Comparison of ENCODE assay signal across 21 cellular contexts in the genomic region with DNA sequence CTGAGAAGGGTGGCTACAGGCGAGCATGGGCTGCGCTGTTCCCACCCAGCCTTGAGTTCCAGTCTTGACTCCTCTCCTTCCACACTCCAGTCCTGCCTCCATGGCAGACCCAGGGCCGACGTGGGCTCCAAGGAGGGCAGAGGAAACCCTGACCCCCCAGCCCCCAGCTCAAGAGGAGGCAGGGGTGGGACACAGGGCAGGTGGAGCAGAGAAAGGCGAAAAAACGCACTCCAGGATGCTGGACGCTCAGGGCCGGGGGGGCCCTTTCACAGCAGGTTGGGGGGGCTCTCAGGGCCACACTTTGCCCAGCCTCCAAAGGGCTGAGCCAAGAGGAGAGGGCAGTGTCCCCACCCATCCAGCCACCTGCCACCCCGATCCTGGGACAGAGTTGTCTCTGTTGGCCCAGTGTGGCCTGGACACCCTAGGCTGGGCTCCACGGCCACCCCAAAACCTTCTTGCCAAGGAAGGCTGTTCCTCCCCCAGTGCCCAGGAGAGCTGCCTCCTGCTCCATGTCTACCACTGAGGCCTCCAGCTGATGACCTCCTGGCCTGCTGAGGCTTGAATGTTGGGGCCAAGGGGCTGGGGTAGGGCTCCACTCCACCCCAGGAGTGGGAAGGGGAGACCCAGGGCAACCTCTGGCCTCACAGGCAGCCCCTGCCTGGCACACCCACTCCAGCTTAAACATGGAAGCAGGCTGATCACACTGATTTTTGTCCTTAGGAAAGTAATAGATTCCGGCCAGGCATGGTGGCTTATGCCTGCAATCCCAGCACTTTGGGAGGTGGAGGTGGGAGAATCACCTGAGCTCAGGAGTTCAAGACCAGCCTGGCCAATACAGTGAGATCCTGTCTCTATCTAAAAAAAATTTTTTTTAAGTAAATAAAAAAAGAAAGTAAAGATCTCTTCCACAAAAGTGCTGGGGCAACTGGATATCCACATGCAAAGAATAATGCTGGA. TPM values are rescaled to one million over a fixed set of nuclear protein-coding genes. Genes with fewer than 3 reads are reported as not detected.
DNase-seq lines count a peak whose midpoint lies in the region; ATAC-seq, FAIRE-seq and TF ChIP-seq lines count a peak whose summit lies in the region.
"Had no signal": no experiment of that assay in that cellular context is flagged by ENCODE, and none has a peak within 500 bp of the region (broad histone marks: within the 10 kb centered on the region; RNA-seq: fewer than 3 reads in every experiment).

No MANE protein-coding gene starts in this region.

- no peaks in the 10 kb centered on the region for H3K27me3 ChIP-seq in SK-N-SH (ENCODE audit: insufficient read depth)
- H3K27me3 ChIP-seq in K562 (ENCODE audit: control insufficient read depth in 2 of 2, insufficient read depth in 2 of 2, low read length in 2 of 2) = no peaks in the 10 kb centered on the region
- H3K27me3 ChIP-seq in mesenchymal stem cell (ENCODE audit: control insufficient read depth in 1 of 2, insufficient read depth in 1 of 2, low read length in 2 of 2) = no peaks in the 10 kb centered on the region

- H3K4me3 ChIP-seq in SK-N-SH (ENCODE audit: low read depth in 2 of 2, low read length in 1 of 2) (no peak overlapping the region), K562 (no peak overlapping the region), mesenchymal stem cell (ENCODE audit: insufficient read depth in 1 of 2, low read depth in 1 of 2, low read length in 2 of 2) (no peak overlapping the region)
- H3K4me3 ChIP-seq: HAP-1 had no signal

- no peak overlapping the region for H3K9ac ChIP-seq in SK-N-SH
- H3K9ac ChIP-seq in K562 (ENCODE audit: insufficient read depth in 1 of 2, low read depth in 2 of 2, low read length in 2 of 2) = peak overlapping the region in 1 of 2 experiments; percentile 28; a peak in 2 of 4 replicates
- H3K9ac ChIP-seq in mesenchymal stem cell (ENCODE audit: low read length) = no peak overlapping the region

- FAIRE-seq in K562 (lab: Jason Lieb, UNC) = no peak
- FAIRE-seq: D721Med, G401.6, GM12892, GM19239, H1, HTR-8/SVneo had no signal

- TF ChIP-seq CTCF in SK-N-SH (IDR thresholded peaks at IDR 0.05) (no peak), K562 (IDR thresholded peaks at IDR 0.05 in 2 of 3, conservative IDR thresholded peaks at IDR 0.05 in 1 of 3; ENCODE audit: insufficient read depth in 2 of 3, low read depth in 1 of 3, low read length in 3 of 3) (no peak)

- WGBS in SK-N-SH (ENCODE audit: low lambda C conversion rate) = 93% methylated on average over 10 of the region's 11 CpGs
- 80% methylated on average over 7 of the region's 11 CpGs for WGBS in K562 (ENCODE audit: insufficient coverage, low coverage, missing lambda C conversion rate)
- 88% methylated on average over 9 of the region's 11 CpGs for WGBS in mesenchymal stem cell

- no peak overlapping the region for H2BK5ac ChIP-seq in mesenchymal stem cell (ENCODE audit: low read depth, low read length, poor library complexity, severe bottlenecking)

- peak overlapping the region; percentile 15 to 61 for H3K18ac ChIP-seq in mesenchymal stem cell (ENCODE audit: low read depth in 1 of 2, low read length in 2 of 2)

- H2BK120ac ChIP-seq in mesenchymal stem cell (ENCODE audit: low read depth, low read length) = peak overlapping the region; percentile 97

- ATAC-seq in SK-N-SH treated with all-trans-retinoic acid at 6 μM for 48 hours (no peak), K562 (no peak), GM21515 (IDR thresholded peaks at IDR 0.05; ENCODE audit: unreplicated experiment) (no peak)
- ATAC-seq: CD8-positive, alpha-beta T cell had no signal

- no peak overlapping the region for H3K27ac ChIP-seq in SK-N-SH (ENCODE audit: low read depth in 2 of 2, low read length in 1 of 2)
- no peak overlapping the region for H3K27ac ChIP-seq in K562 (ENCODE audit: extremely low read depth, low read depth, low read length)
- no peak overlapping the region for H3K27ac ChIP-seq in mesenchymal stem cell (ENCODE audit: low read length, poor library complexity, severe bottlenecking)
- H3K27ac ChIP-seq: 22Rv1 had no signal

- H2AFZ ChIP-seq in SK-N-SH (ENCODE audit: low read depth) (no peak overlapping the region), K562 (ENCODE audit: low read depth, low read length) (no peak overlapping the region), mesenchymal stem cell (ENCODE audit: low read depth, low read length) (no peak overlapping the region)

- peaks cover 16% of the 10 kb centered on the region; the same call in 1 of the 2 replicates for H3K79me2 ChIP-seq in SK-N-SH (ENCODE audit: insufficient read depth)
- H3K79me2 ChIP-seq in K562 (ENCODE audit: control insufficient read depth, insufficient read depth, low read length) = no peaks in the 10 kb centered on the region; the same call in 2 of the 3 replicates

- H3K4ac ChIP-seq in mesenchymal stem cell (ENCODE audit: low read depth in 1 of 2, low read length in 2 of 2) = peak overlapping the region; percentile 24 to 62

- peak overlapping the region; percentile 31 for H2BK15ac ChIP-seq in mesenchymal stem cell (ENCODE audit: low read depth, poor library complexity, severe bottlenecking)

- H3K14ac ChIP-seq in mesenchymal stem cell (ENCODE audit: low read length in 2 of 2) = no peak overlapping the region

- H3F3A ChIP-seq in SK-N-SH (replicated peaks; ENCODE audit: insufficient read depth) = peaks cover 27% of the 10 kb centered on the region

- H3K36me3 ChIP-seq in SK-N-SH (replicated peaks in 1 of 2; ENCODE audit: control insufficient read depth in 1 of 2, insufficient read depth in 2 of 2, low read length in 1 of 2) (no peaks in the 10 kb centered on the region), K562 (ENCODE audit: control insufficient read depth, insufficient read depth, low read length) (no peaks in the 10 kb centered on the region), mesenchymal stem cell (ENCODE audit: control insufficient read depth in 1 of 2, insufficient read depth in 2 of 2, low read depth in 1 of 2, low read length in 2 of 2) (peaks cover 0 to 2% of the 10 kb centered on the region in 2 experiments)
- H3K36me3 ChIP-seq: HAP-1 had no signal

- H3K4me2 ChIP-seq in SK-N-SH (no peak overlapping the region), K562 (ENCODE audit: insufficient read depth, low read length) (no peak overlapping the region), mesenchymal stem cell (ENCODE audit: low read length, poor library complexity, severe bottlenecking) (no peak overlapping the region)

- H3K9me2 ChIP-seq in SK-N-SH = no peaks in the 10 kb centered on the region

- H3K23ac ChIP-seq in mesenchymal stem cell (ENCODE audit: low read length in 2 of 2) = no peak overlapping the region

- H2AK5ac ChIP-seq in mesenchymal stem cell (ENCODE audit: low read length, severe bottlenecking) = no peak overlapping the region

- peak overlapping the region; percentile 91 for H4K91ac ChIP-seq in mesenchymal stem cell (ENCODE audit: low read length)

- no peak for TF ChIP-seq EP300 in SK-N-SH (IDR thresholded peaks at IDR 0.05; ENCODE audit: borderline replicate concordance in 1 of 2, low read depth in 1 of 2, low read length in 1 of 2)
- no peak for TF ChIP-seq EP300 in K562 (IDR thresholded peaks at IDR 0.05; ENCODE audit: low read length)

- peaks cover 8% of the 10 kb centered on the region for H3K79me1 ChIP-seq in mesenchymal stem cell (replicated peaks; ENCODE audit: low read length, poor library complexity, severe bottlenecking)

- no peak for TF ChIP-seq RAD21 in SK-N-SH (IDR thresholded peaks at IDR 0.05; ENCODE audit: low read length)
- TF ChIP-seq RAD21 in K562 (CRISPR knock-in tag; conservative IDR thresholded peaks at IDR 0.05 in 1 of 2, IDR thresholded peaks at IDR 0.05 in 1 of 2) = no peak

- POLR2A ChIA-PET in SK-N-SH (lab: Yijun Ruan, JAX) = no interaction called here
- POLR2A ChIA-PET in K562 (lab: Yijun Ruan, JAX) = interaction anchor here (0.6 to 1.1 kb wide), 4 partner anchors 9 to 73 kb away, joined by 3 to 4 read pairs (median 3); no protein-coding TSS in a partner anchor

- H4K20me1 ChIP-seq in SK-N-SH (ENCODE audit: insufficient read depth) (no peaks in the 10 kb centered on the region), K562 (replicated peaks; ENCODE audit: control insufficient read depth, insufficient read depth, low read length) (no peaks in the 10 kb centered on the region)

- in situ Hi-C loops in K562 (cut with MboI) = no loop called here

- H3K9me1 ChIP-seq in K562 (ENCODE audit: control insufficient read depth, insufficient read depth, low read length) = no peaks in the 10 kb centered on the region

- CTCF ChIA-PET in SK-N-SH (lab: Yijun Ruan, JAX) (interaction anchor here (0.8 to 6.4 kb wide), 5 partner anchors 9 to 190 kb away, joined by 3 to 45 read pairs (median 4); a partner anchor contains a TSS), K562 (lab: Yijun Ruan, JAX; ENCODE audit: low intra/inter-chr PET ratio) (interaction anchor here (0.6 kb wide), 1 partner anchor 14 kb away, joined by 3 read pairs; no protein-coding TSS in a partner anchor)

- H3K9me3 ChIP-seq in SK-N-SH = no peaks in the 10 kb centered on the region
- H3K9me3 ChIP-seq in K562 (replicated peaks; ENCODE audit: control insufficient read depth, insufficient read depth, low read depth, low read length) = no peaks in the 10 kb centered on the region
- H3K9me3 ChIP-seq in mesenchymal stem cell (ENCODE audit: control insufficient read depth, low read length) = no peaks in the 10 kb centered on the region
- H3K9me3 ChIP-seq: HAP-1 had no signal

- TF ChIP-seq POLR2A in K562 (conservative IDR thresholded peaks at IDR 0.05) = no peak

- DNase-seq in SK-N-SH = peak; percentile 22
- no peak for DNase-seq in K562 (ENCODE audit: extremely low read depth in 1 of 4, low spot score in 3 of 4)
- DNase-seq in mesenchymal stem cell = no peak
- DNase-seq in islet precursor cell = no peak
- no peak for DNase-seq in amniotic stem cell (lab: John Stamatoyannopoulos, UW)
- DNase-seq: CD8-positive, alpha-beta T cell; COR-L47; DMS153; DMS79 treated with DMSO at 0.1 percent for 48 hours; EL; HFFc6 had no signal

- peak overlapping the region; percentile 69 to 100 for H2BK12ac ChIP-seq in mesenchymal stem cell (ENCODE audit: low read length in 2 of 2)

- H3K4me1 ChIP-seq in SK-N-SH (ENCODE audit: control insufficient read depth in 1 of 2, insufficient read depth in 2 of 2, low read depth in 1 of 2, low read length in 1 of 2) (peaks cover 27 to 34% of the 10 kb centered on the region in 2 experiments), K562 (replicated peaks in 1 of 2; ENCODE audit: control insufficient read depth in 2 of 2, insufficient read depth in 2 of 2, low read length in 2 of 2) (peaks cover 33 to 62% of the 10 kb centered on the region in 2 experiments), mesenchymal stem cell (ENCODE audit: control insufficient read depth, insufficient read depth, low read depth, low read length) (peaks cover 42% of the 10 kb centered on the region)
- H3K4me1 ChIP-seq: HAP-1 had no signal

- H4K8ac ChIP-seq in mesenchymal stem cell (ENCODE audit: low read length) = no peak overlapping the region

- intact Hi-C loops in K562 (cut with micrococcal nuclease) = no loop called here

- BruUV-seq in K562 (replicated peaks; lab: Mats Ljungman, UMichigan) = no TSS peak

RNA-seq across cellular contexts. Expression of a gene that starts 7.4 kb away (rescaled TPM):
- polyA plus RNA-seq in SK-N-SH (2012; rRNA removed) = 68.6 and 82.9 TPM in 2 replicates
- 11.2 and 17.5 TPM in 2 replicates for polyA plus RNA-seq in SK-N-SH (2012; cell fraction: cytosol; rRNA removed)
- polyA plus RNA-seq in SK-N-SH (2012; cell fraction: nucleus; rRNA removed) = 417 and 423 TPM in 2 replicates
- 238 and 466 TPM in 2 replicates for total RNA-seq in K562 (2011; cell fraction: chromatin; rRNA removed; ENCODE audit: low replicate concordance)
- total RNA-seq in K562 (2011; cell fraction: nucleolus; rRNA removed) = 176 and 211 TPM in 2 replicates
- total RNA-seq in K562 (2011; cell fraction: nucleoplasm; rRNA removed) = 135 and 163 TPM in 2 replicates
- 13.6 and 19.0 TPM in 2 replicates for total RNA-seq in K562 (2014; rRNA removed)
- total RNA-seq in K562 (2014; rRNA removed; fragmentation: Illumina TruSeq; extraction: Trizol) = 10.7 TPM in 2 replicates
- total RNA-seq in K562 (2015; rRNA removed; fragmentation: Illumina TruSeq; extraction: Trizol) = 17.1 and 18.1 TPM in 2 replicates
- total RNA-seq in K562 (2021) = 33.8 and 36.0 TPM in 2 replicates
- 26.3 and 31.1 TPM in 2 replicates for polyA plus RNA-seq in K562 (2011; rRNA removed)
- 15.4 and 18.8 TPM in 2 replicates for polyA plus RNA-seq in K562 (2011; cell fraction: cytosol; rRNA removed)
- polyA plus RNA-seq in K562 (2011; cell fraction: nucleus; rRNA removed) = 146 and 224 TPM in 2 replicates
- 20.1 and 38.4 TPM in 2 replicates for polyA plus RNA-seq in K562 (2012)
- 12.9 and 19.9 TPM in 2 replicates for polyA plus RNA-seq in K562 (2014; fragmentation: Illumina TruSeq; extraction: Trizol)
- 1 to 10 TPM in 1 of 2 experiments, under 1 TPM in 1; 0.83 to 1.1 TPM for polyA plus RNA-seq in K562 (2014; fragmentation: Nextera tagmentation; extraction: Ambion mirVana)
- polyA plus RNA-seq in K562 (2014; rRNA removed) = 34.8 and 36.2 TPM in 2 replicates
- polyA minus RNA-seq in K562 (2011; rRNA and poly(A)+ RNA removed) = 15.9 and 16.8 TPM in 2 replicates
- 12.2 and 13.1 TPM in 2 replicates for polyA minus RNA-seq in K562 (2011; cell fraction: cytosol; rRNA and poly(A)+ RNA removed)
- 47.4 and 49.1 TPM in 2 replicates for polyA minus RNA-seq in K562 (2011; cell fraction: nucleus; rRNA and poly(A)+ RNA removed)
- polyA plus RNA-seq in mesenchymal stem cell (2013, experiment 1 of 2) = 20.2 TPM
- 19.0 TPM for polyA plus RNA-seq in mesenchymal stem cell (2013, experiment 2 of 2)

RNA-seq across cellular contexts. Expression of a gene that starts 8.8 kb away (rescaled TPM):
- polyA plus RNA-seq in SK-N-SH (2012; rRNA removed) = 68.8 and 70.7 TPM in 2 replicates
- polyA plus RNA-seq in SK-N-SH (2012; cell fraction: cytosol; rRNA removed) = 25.2 and 42.6 TPM in 2 replicates
- 38.5 and 58.7 TPM in 2 replicates for polyA plus RNA-seq in SK-N-SH (2012; cell fraction: nucleus; rRNA removed)
- 2.9 and 6.6 TPM in 2 replicates for total RNA-seq in K562 (2011; cell fraction: chromatin; rRNA removed; ENCODE audit: low replicate concordance)
- 10.0 and 10.5 TPM in 2 replicates for total RNA-seq in K562 (2011; cell fraction: nucleolus; rRNA removed)
- 4.4 and 5.7 TPM in 2 replicates for total RNA-seq in K562 (2011; cell fraction: nucleoplasm; rRNA removed)
- 1.8 and 2.5 TPM in 2 replicates for total RNA-seq in K562 (2014; rRNA removed)
- 0.11 and 0.13 TPM in 2 replicates for total RNA-seq in K562 (2014; rRNA removed; fragmentation: Illumina TruSeq; extraction: Trizol)
- total RNA-seq in K562 (2015; rRNA removed; fragmentation: Illumina TruSeq; extraction: Trizol) = 1.0 and 1.2 TPM in 2 replicates
- total RNA-seq in K562 (2021) = 2.9 and 5.4 TPM in 2 replicates
- polyA plus RNA-seq in K562 (2011; rRNA removed) = 3.7 and 8.3 TPM in 2 replicates
- 9.7 and 12.8 TPM in 2 replicates for polyA plus RNA-seq in K562 (2011; cell fraction: cytosol; rRNA removed)
- 9.1 and 10.2 TPM in 2 replicates for polyA plus RNA-seq in K562 (2011; cell fraction: nucleus; rRNA removed)
- polyA plus RNA-seq in K562 (2012) = 4.9 and 9.3 TPM in 2 replicates
- polyA plus RNA-seq in K562 (2014; fragmentation: Illumina TruSeq; extraction: Trizol) = 0.58 and 0.78 TPM in 2 replicates
- polyA plus RNA-seq in K562 (2014; fragmentation: Nextera tagmentation; extraction: Ambion mirVana) = not detected
- 0.81 and 1.9 TPM in 2 replicates for polyA plus RNA-seq in K562 (2014; rRNA removed)
- 2.9 and 3.7 TPM in 2 replicates for polyA minus RNA-seq in K562 (2011; rRNA and poly(A)+ RNA removed)
- polyA minus RNA-seq in K562 (2011; cell fraction: cytosol; rRNA and poly(A)+ RNA removed) = 7.0 and 15.5 TPM in 2 replicates
- 4.8 and 6.9 TPM in 2 replicates for polyA minus RNA-seq in K562 (2011; cell fraction: nucleus; rRNA and poly(A)+ RNA removed)
- 217 TPM for polyA plus RNA-seq in mesenchymal stem cell (2013, experiment 1 of 2)
- 200 TPM for polyA plus RNA-seq in mesenchymal stem cell (2013, experiment 2 of 2)

RNA-seq across cellular contexts. Expression of a gene that starts 53.5 kb away (rescaled TPM):
- 133 and 216 TPM in 2 replicates for polyA plus RNA-seq in SK-N-SH (2012; rRNA removed)
- 121 and 170 TPM in 2 replicates for polyA plus RNA-seq in SK-N-SH (2012; cell fraction: cytosol; rRNA removed)
- 670 and 707 TPM in 2 replicates for polyA plus RNA-seq in SK-N-SH (2012; cell fraction: nucleus; rRNA removed)
- total RNA-seq in K562 (2011; cell fraction: chromatin; rRNA removed; ENCODE audit: low replicate concordance) = 268 and 441 TPM in 2 replicates
- 196 and 213 TPM in 2 replicates for total RNA-seq in K562 (2011; cell fraction: nucleolus; rRNA removed)
- total RNA-seq in K562 (2011; cell fraction: nucleoplasm; rRNA removed) = 179 and 187 TPM in 2 replicates
- 26.1 and 39.0 TPM in 2 replicates for total RNA-seq in K562 (2014; rRNA removed)
- total RNA-seq in K562 (2014; rRNA removed; fragmentation: Illumina TruSeq; extraction: Trizol) = 35.9 and 41.3 TPM in 2 replicates
- total RNA-seq in K562 (2015; rRNA removed; fragmentation: Illumina TruSeq; extraction: Trizol) = 35.7 and 36.6 TPM in 2 replicates
- total RNA-seq in K562 (2021) = 95.3 and 114 TPM in 2 replicates
- polyA plus RNA-seq in K562 (2011; rRNA removed) = 82.8 and 96.8 TPM in 2 replicates
- polyA plus RNA-seq in K562 (2011; cell fraction: cytosol; rRNA removed) = 51.5 and 60.4 TPM in 2 replicates
- polyA plus RNA-seq in K562 (2011; cell fraction: nucleus; rRNA removed) = 306 and 488 TPM in 2 replicates
- 102 and 106 TPM in 2 replicates for polyA plus RNA-seq in K562 (2012)
- polyA plus RNA-seq in K562 (2014; fragmentation: Illumina TruSeq; extraction: Trizol) = 123 and 133 TPM in 2 replicates
- 1 to 10 TPM; 6.5 to 7.4 TPM for polyA plus RNA-seq in K562 (2014; fragmentation: Nextera tagmentation; extraction: Ambion mirVana)
- 81.0 and 90.3 TPM in 2 replicates for polyA plus RNA-seq in K562 (2014; rRNA removed)
- 56.2 and 74.7 TPM in 2 replicates for polyA minus RNA-seq in K562 (2011; rRNA and poly(A)+ RNA removed)
- 45.7 and 51.3 TPM in 2 replicates for polyA minus RNA-seq in K562 (2011; cell fraction: cytosol; rRNA and poly(A)+ RNA removed)
- polyA minus RNA-seq in K562 (2011; cell fraction: nucleus; rRNA and poly(A)+ RNA removed) = 71.1 and 74.9 TPM in 2 replicates
- polyA plus RNA-seq in mesenchymal stem cell (2013, experiment 1 of 2) = 100 TPM
- 98.8 TPM for polyA plus RNA-seq in mesenchymal stem cell (2013, experiment 2 of 2)
